ENCODE assay signal across 1 cellular context in genomic region chr5:40834849-40835787, GRCh38.
TF ChIP-seq lines count a peak whose summit lies in the region.

Gene RPL37, minus strand, starts transcription at chr5:40835222. Its CDS starts 37 bp downstream, at chr5:40835185.

TF ChIP-seq in HepG2, 621 proteins besides CTCF, POLR2A, EP300 and RAD21 (continued from another document and continues in another):
- TF ChIP-seq CAMTA2 (CRISPR knock-in tag; IDR thresholded peaks at IDR 0.05; ENCODE audit: borderline replicate concordance) (peak; percentile 87; the same call in 1 of the 2 replicates), HNRNPL (IDR thresholded peaks at IDR 0.05; ENCODE audit: low read depth, low read length) (peak; percentile 79; the same call in 1 of the 2 replicates), MYNN (CRISPR knock-in tag; IDR thresholded peaks at IDR 0.05; ENCODE audit: low read depth) (peak; percentile 83), FOXM1 (CRISPR knock-in tag; IDR thresholded peaks at IDR 0.05) (no peak), CSRNP2 (CRISPR knock-in tag; conservative IDR thresholded peaks at IDR 0.05; ENCODE audit: low read depth) (peak; percentile 89; the same call in 1 of the 2 replicates), ZNF34 (CRISPR knock-in tag; IDR thresholded peaks at IDR 0.05; ENCODE audit: borderline replicate concordance) (peak; percentile 98), ELF4 (CRISPR knock-in tag; IDR thresholded peaks at IDR 0.05; ENCODE audit: borderline replicate concordance) (peak; percentile 99), ZNF367 (CRISPR knock-in tag; IDR thresholded peaks at IDR 0.05; ENCODE audit: borderline replicate concordance) (no peak), MAFG (CRISPR knock-in tag; IDR thresholded peaks at IDR 0.05) (no peak), MYC (CRISPR knock-in tag; IDR thresholded peaks at IDR 0.05; ENCODE audit: borderline replicate concordance) (peak; percentile 95), ELK4 (CRISPR knock-in tag; IDR thresholded peaks at IDR 0.05; ENCODE audit: borderline replicate concordance) (no peak; the same call in 1 of the 2 replicates), ZNF878 (CRISPR knock-in tag; IDR thresholded peaks at IDR 0.05) (peak; percentile 72; the same call in 1 of the 2 replicates), NFRKB (IDR thresholded peaks at IDR 0.05) (no peak; the same call in 1 of the 2 replicates), ZNF781 (CRISPR knock-in tag; IDR thresholded peaks at IDR 0.05; ENCODE audit: borderline replicate concordance, not compliant biosample characterization) (peak; percentile 70), THRA (CRISPR knock-in tag; IDR thresholded peaks at IDR 0.05; ENCODE audit: borderline replicate concordance) (peak; percentile 82; the same call in 1 of the 2 replicates), SMARCC2 (IDR thresholded peaks at IDR 0.05) (no peak), PHF5A (CRISPR knock-in tag; IDR thresholded peaks at IDR 0.05; ENCODE audit: low read depth, unreplicated experiment) (peak; percentile 98), NFAT5 (CRISPR knock-in tag; IDR thresholded peaks at IDR 0.05) (no peak), ZNF205 (CRISPR knock-in tag; IDR thresholded peaks at IDR 0.05) (peak; percentile 97), SNAPC5 (CRISPR knock-in tag; IDR thresholded peaks at IDR 0.05; ENCODE audit: borderline replicate concordance) (no peak), CC2D1A (CRISPR knock-in tag; IDR thresholded peaks at IDR 0.05) (no peak), ZFYVE20 (CRISPR knock-in tag; IDR thresholded peaks at IDR 0.05; ENCODE audit: borderline replicate concordance, low read depth) (no peak; the same call in 1 of the 2 replicates), FOXJ3 (CRISPR knock-in tag; IDR thresholded peaks at IDR 0.05; ENCODE audit: borderline replicate concordance) (peak; percentile 65; the same call in 1 of the 2 replicates), ZNF670 (CRISPR knock-in tag; IDR thresholded peaks at IDR 0.05; ENCODE audit: borderline replicate concordance) (peak; percentile 80; the same call in 1 of the 2 replicates), ZSCAN31 (CRISPR knock-in tag; IDR thresholded peaks at IDR 0.05; ENCODE audit: low read depth) (peak; percentile 69; the same call in 1 of the 2 replicates), HMG20B (CRISPR knock-in tag; conservative IDR thresholded peaks at IDR 0.05) (peak; percentile 78)
- TF ChIP-seq, protein P1, sequence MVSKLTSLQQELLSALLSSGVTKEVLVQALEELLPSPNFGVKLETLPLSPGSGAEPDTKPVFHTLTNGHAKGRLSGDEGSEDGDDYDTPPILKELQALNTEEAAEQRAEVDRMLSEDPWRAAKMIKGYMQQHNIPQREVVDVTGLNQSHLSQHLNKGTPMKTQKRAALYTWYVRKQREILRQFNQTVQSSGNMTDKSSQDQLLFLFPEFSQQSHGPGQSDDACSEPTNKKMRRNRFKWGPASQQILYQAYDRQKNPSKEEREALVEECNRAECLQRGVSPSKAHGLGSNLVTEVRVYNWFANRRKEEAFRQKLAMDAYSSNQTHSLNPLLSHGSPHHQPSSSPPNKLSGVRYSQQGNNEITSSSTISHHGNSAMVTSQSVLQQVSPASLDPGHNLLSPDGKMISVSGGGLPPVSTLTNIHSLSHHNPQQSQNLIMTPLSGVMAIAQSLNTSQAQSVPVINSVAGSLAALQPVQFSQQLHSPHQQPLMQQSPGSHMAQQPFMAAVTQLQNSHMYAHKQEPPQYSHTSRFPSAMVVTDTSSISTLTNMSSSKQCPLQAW (CRISPR knock-in tag; IDR thresholded peaks at IDR 0.05): peak; percentile 98
- TF ChIP-seq, protein P2, sequence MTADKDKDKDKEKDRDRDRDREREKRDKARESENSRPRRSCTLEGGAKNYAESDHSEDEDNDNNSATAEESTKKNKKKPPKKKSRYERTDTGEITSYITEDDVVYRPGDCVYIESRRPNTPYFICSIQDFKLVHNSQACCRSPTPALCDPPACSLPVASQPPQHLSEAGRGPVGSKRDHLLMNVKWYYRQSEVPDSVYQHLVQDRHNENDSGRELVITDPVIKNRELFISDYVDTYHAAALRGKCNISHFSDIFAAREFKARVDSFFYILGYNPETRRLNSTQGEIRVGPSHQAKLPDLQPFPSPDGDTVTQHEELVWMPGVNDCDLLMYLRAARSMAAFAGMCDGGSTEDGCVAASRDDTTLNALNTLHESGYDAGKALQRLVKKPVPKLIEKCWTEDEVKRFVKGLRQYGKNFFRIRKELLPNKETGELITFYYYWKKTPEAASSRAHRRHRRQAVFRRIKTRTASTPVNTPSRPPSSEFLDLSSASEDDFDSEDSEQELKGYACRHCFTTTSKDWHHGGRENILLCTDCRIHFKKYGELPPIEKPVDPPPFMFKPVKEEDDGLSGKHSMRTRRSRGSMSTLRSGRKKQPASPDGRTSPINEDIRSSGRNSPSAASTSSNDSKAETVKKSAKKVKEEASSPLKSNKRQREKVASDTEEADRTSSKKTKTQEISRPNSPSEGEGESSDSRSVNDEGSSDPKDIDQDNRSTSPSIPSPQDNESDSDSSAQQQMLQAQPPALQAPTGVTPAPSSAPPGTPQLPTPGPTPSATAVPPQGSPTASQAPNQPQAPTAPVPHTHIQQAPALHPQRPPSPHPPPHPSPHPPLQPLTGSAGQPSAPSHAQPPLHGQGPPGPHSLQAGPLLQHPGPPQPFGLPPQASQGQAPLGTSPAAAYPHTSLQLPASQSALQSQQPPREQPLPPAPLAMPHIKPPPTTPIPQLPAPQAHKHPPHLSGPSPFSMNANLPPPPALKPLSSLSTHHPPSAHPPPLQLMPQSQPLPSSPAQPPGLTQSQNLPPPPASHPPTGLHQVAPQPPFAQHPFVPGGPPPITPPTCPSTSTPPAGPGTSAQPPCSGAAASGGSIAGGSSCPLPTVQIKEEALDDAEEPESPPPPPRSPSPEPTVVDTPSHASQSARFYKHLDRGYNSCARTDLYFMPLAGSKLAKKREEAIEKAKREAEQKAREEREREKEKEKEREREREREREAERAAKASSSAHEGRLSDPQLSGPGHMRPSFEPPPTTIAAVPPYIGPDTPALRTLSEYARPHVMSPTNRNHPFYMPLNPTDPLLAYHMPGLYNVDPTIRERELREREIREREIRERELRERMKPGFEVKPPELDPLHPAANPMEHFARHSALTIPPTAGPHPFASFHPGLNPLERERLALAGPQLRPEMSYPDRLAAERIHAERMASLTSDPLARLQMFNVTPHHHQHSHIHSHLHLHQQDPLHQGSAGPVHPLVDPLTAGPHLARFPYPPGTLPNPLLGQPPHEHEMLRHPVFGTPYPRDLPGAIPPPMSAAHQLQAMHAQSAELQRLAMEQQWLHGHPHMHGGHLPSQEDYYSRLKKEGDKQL (CRISPR knock-in tag; IDR thresholded peaks at IDR 0.05; ENCODE audit: low read depth): peak; percentile 85
- TF ChIP-seq, protein P3, sequence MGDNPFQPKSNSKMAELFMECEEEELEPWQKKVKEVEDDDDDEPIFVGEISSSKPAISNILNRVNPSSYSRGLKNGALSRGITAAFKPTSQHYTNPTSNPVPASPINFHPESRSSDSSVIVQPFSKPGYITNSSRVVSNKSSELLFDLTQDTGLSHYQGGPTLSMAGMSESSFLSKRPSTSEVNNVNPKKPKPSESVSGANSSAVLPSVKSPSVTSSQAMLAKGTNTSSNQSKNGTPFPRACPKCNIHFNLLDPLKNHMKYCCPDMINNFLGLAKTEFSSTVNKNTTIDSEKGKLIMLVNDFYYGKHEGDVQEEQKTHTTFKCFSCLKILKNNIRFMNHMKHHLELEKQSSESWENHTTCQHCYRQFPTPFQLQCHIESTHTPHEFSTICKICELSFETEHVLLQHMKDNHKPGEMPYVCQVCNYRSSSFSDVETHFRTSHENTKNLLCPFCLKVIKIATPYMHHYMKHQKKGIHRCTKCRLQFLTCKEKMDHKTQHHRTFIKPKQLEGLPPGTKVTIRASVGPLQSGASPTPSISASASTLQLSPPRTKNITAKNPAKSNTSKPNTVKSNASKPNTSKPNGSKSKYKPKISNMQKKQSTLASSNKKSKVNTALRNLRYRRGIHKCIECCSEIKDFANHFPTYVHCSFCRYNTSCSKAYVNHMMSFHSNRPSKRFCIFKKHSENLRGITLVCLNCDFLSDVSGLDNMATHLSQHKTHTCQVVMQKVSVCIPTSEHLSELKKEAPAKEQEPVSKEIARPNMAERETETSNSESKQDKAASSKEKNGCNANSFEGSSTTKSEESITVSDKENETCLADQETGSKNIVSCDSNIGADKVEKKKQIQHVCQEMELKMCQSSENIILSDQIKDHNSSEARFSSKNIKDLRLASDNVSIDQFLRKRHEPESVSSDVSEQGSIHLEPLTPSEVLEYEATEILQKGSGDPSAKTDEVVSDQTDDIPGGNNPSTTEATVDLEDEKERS (CRISPR knock-in tag; IDR thresholded peaks at IDR 0.05): peak; percentile 90
- TF ChIP-seq, protein P4, sequence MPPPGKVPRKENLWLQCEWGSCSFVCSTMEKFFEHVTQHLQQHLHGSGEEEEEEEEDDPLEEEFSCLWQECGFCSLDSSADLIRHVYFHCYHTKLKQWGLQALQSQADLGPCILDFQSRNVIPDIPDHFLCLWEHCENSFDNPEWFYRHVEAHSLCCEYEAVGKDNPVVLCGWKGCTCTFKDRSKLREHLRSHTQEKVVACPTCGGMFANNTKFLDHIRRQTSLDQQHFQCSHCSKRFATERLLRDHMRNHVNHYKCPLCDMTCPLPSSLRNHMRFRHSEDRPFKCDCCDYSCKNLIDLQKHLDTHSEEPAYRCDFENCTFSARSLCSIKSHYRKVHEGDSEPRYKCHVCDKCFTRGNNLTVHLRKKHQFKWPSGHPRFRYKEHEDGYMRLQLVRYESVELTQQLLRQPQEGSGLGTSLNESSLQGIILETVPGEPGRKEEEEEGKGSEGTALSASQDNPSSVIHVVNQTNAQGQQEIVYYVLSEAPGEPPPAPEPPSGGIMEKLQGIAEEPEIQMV (CRISPR knock-in tag; IDR thresholded peaks at IDR 0.05; ENCODE audit: low read depth): peak; percentile 87
- TF ChIP-seq, protein P5, sequence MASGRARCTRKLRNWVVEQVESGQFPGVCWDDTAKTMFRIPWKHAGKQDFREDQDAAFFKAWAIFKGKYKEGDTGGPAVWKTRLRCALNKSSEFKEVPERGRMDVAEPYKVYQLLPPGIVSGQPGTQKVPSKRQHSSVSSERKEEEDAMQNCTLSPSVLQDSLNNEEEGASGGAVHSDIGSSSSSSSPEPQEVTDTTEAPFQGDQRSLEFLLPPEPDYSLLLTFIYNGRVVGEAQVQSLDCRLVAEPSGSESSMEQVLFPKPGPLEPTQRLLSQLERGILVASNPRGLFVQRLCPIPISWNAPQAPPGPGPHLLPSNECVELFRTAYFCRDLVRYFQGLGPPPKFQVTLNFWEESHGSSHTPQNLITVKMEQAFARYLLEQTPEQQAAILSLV (CRISPR knock-in tag; IDR thresholded peaks at IDR 0.05; ENCODE audit: borderline replicate concordance): peak; percentile 98
